14 cellular contexts compared by ENCODE assay signal in genomic region chr3:64340636-64341240, GRCh38.
DNase-seq lines count a peak whose midpoint lies in the region; ATAC-seq and TF ChIP-seq lines count a peak whose summit lies in the region.
"Had no signal": no experiment of that assay in that cellular context is flagged by ENCODE, and none has a peak within 500 bp of the region (broad histone marks: within the 10 kb centered on the region; RNA-seq: fewer than 3 reads in every experiment).

No MANE protein-coding gene starts in this region.

- H3K9me3 ChIP-seq in iPS-18a (ENCODE audit: control insufficient read depth, low read depth, low read length) (no peaks in the 10 kb centered on the region), skeletal muscle tissue (ENCODE audit: control insufficient read depth in 3 of 3, low read length in 3 of 3) (no peaks in the 10 kb centered on the region), thyroid gland (no peaks in the 10 kb centered on the region)

- H3K36me3 ChIP-seq in iPS-18a (ENCODE audit: control insufficient read depth, low read depth, low read length), result no peaks in the 10 kb centered on the region
- no peaks in the 10 kb centered on the region for H3K36me3 ChIP-seq in skeletal muscle tissue (ENCODE audit: control insufficient read depth in 3 of 3, insufficient read depth in 3 of 3, low read length in 3 of 3)
- H3K36me3 ChIP-seq in thyroid gland, result no peaks in the 10 kb centered on the region

- WGBS in thyroid gland, 2 donors, result 76 to 81% methylated on average over 15 of the region's 15 CpGs

- intact Hi-C loops in thyroid gland (cut with DNase I), result no loop called here

- H3K27ac ChIP-seq in iPS-18a (ENCODE audit: low read length), result peak overlapping the region; percentile 11
- peak overlapping the region; percentile 47 for H3K27ac ChIP-seq in skeletal muscle tissue (ENCODE audit: low read depth, low read length)
- H3K27ac ChIP-seq in thyroid gland, result no peak overlapping the region

- DNase-seq in GM03348 (ENCODE audit: low spot score) (peak; percentile 64), astrocyte of the hippocampus (ENCODE audit: low read depth, low spot score) (peak; percentile 72), AML-193 (lab: John Stamatoyannopoulos, UW) (no peak), thyroid gland (no peak)
- DNase-seq: activated CD8-positive, alpha-beta T cell treated with anti-CD3 and anti-CD28 coated beads for 36 hours; activated naive CD4-positive, alpha-beta T cell treated with anti-CD3 and anti-CD28 coated beads, Interleukin-2, amount 10 ng/mL, durations not matched to agents 7 days and 5 days; effector memory CD8-positive, alpha-beta T cell; NCI-H187; stimulated activated CD4-positive, alpha-beta T cell treated with anti-CD3 and anti-CD28 coated beads, Interleukin-1b, Interleukin-23, amount 100 ng/mL, for 48 hours; stimulated activated naive CD8-positive, alpha-beta T cell treated with anti-CD3 and anti-CD28 coated beads, Interleukin-15, Interleukin-2, amounts not matched to agents 100 U/mL and 50 U/mL, for 24 hours had no signal

- no peak for TF ChIP-seq POLR2A in thyroid gland (IDR thresholded peaks at IDR 0.05)

- H3K4me1 ChIP-seq in iPS-18a (ENCODE audit: control insufficient read depth, low read depth, low read length), result peaks cover 32% of the 10 kb centered on the region
- peaks cover 0 to 9% (median 4%) of the 10 kb centered on the region in 3 donors for H3K4me1 ChIP-seq in skeletal muscle tissue (ENCODE audit: control insufficient read depth in 3 of 3, insufficient read depth in 3 of 3, low read length in 3 of 3)
- peaks cover 13 to 21% of the 10 kb centered on the region in 2 donors for H3K4me1 ChIP-seq in thyroid gland

- H3K27me3 ChIP-seq in iPS-18a (ENCODE audit: control insufficient read depth, insufficient read depth, low read length) (no peaks in the 10 kb centered on the region), skeletal muscle tissue (ENCODE audit: control insufficient read depth in 3 of 3, insufficient read depth in 3 of 3, low read length in 3 of 3) (no peaks in the 10 kb centered on the region), thyroid gland (no peaks in the 10 kb centered on the region)

- H3K4me3 ChIP-seq in iPS-18a (ENCODE audit: low read length) (no peak overlapping the region), skeletal muscle tissue (ENCODE audit: low read length in 3 of 3) (no peak overlapping the region), thyroid gland (replicated peaks in 1 of 3) (no peak overlapping the region)

- H3K9ac ChIP-seq in iPS-18a (ENCODE audit: low read length), result no peak overlapping the region
- no peak overlapping the region for H3K9ac ChIP-seq in skeletal muscle tissue (ENCODE audit: low read depth in 1 of 3, low read length in 3 of 3)

- no peak for TF ChIP-seq CTCF in thyroid gland (IDR thresholded peaks at IDR 0.05)

- no peak for ATAC-seq in GM21381 (IDR thresholded peaks at IDR 0.05; ENCODE audit: unreplicated experiment)
- ATAC-seq in GM21825 (IDR thresholded peaks at IDR 0.05; ENCODE audit: unreplicated experiment), result no peak
- ATAC-seq: activated CD8-positive, alpha-beta T cell treated with anti-CD3 and anti-CD28 coated beads for 36 hours; effector memory CD8-positive, alpha-beta T cell; stimulated activated naive CD8-positive, alpha-beta T cell treated with anti-CD3 and anti-CD28 coated beads, Interleukin-15, Interleukin-2, amounts not matched to agents 100 U/mL and 50 U/mL, for 24 hours had no signal

Comparison
In these comparisons a context has a peak if more than half of its experiments do, and no peak if none do; other contexts are left out.
1. DNase-seq: peak in GM03348 (single experiment) and astrocyte of the hippocampus (single experiment); none in AML-193 (0 of 2) and thyroid gland (0 of 2).
2. H3K27ac ChIP-seq: peak in iPS-18a (single experiment) and skeletal muscle tissue (single experiment); none in thyroid gland (0 of 3).